In genomic region chr4:101346312-101346561, GRCh38 we compare ENCODE assay signal across 8 cellular contexts. TPM values are rescaled to one million over a fixed set of nuclear protein-coding genes. Genes with fewer than 3 reads are reported as not detected.
DNase-seq lines count a peak whose midpoint lies in the region; ATAC-seq and TF ChIP-seq lines count a peak whose summit lies in the region.

No MANE protein-coding gene starts in this region.

- ATAC-seq in gastroesophageal sphincter (no peak), GM19351 (IDR thresholded peaks at IDR 0.05; ENCODE audit: unreplicated experiment) (no peak)

- peak overlapping the region; percentile 84 for H3K27ac Mint-ChIP-seq in Calu3 (ENCODE audit: unreplicated experiment)

- BruUV-seq in Calu3 (replicated peaks; lab: Mats Ljungman, UMichigan) = no TSS peak

- H3K27me3 Mint-ChIP-seq in Calu3 (ENCODE audit: unreplicated experiment) = no peaks in the 10 kb centered on the region

- TF ChIP-seq POLR2A in gastroesophageal sphincter (IDR thresholded peaks at IDR 0.05) = no peak

- H3K9me3 ChIP-seq in gastroesophageal sphincter = no peaks in the 10 kb centered on the region

- H3K4me1 ChIP-seq in gastroesophageal sphincter = peaks cover 0 to 42% (median 5%) of the 10 kb centered on the region in 3 donors

- peak overlapping the region; percentile 95 for H3K4me3 ChIP-seq in LNCaP clone FGC (ENCODE audit: low read depth, low read length)
- peak overlapping the region; percentile 92 to 98 for H3K4me3 ChIP-seq in gastroesophageal sphincter
- H3K4me3 ChIP-seq in retinal pigment epithelial cell (ENCODE audit: low read length) = peak overlapping the region; percentile 82

- peak overlapping the region; percentile 55 to 99 (median 97) for H3K27ac ChIP-seq in gastroesophageal sphincter

- intact Hi-C loops in Calu3 (cut with micrococcal nuclease; ENCODE audit: unreplicated experiment) = loop anchor here (5.0 kb wide), 1 partner anchor 386 kb away; no protein-coding TSS in a partner anchor

- peaks cover 44% of the 10 kb centered on the region for H3K36me3 Mint-ChIP-seq in Calu3 (ENCODE audit: insufficient read depth, unreplicated experiment)

- peak overlapping the region; percentile 99 for H3K4me3 Mint-ChIP-seq in Calu3 (ENCODE audit: low read depth, unreplicated experiment)

- no peak for TF ChIP-seq EP300 in gastroesophageal sphincter (IDR thresholded peaks at IDR 0.05)

- CTCF ChIA-PET in Calu3 (lab: Charles Lee) = no interaction called here

- H3K36me3 ChIP-seq in gastroesophageal sphincter = no peaks in the 10 kb centered on the region

- 0% methylated on average over 1 of the region's 12 CpGs; no CpG with 5 or more reads in 1 of the 2 donors for WGBS in gastroesophageal sphincter (ENCODE audit: low coverage in 1 of 2), 2 donors

- DNase-seq in Calu3 (no peak), LNCaP clone FGC (ENCODE audit: low read depth) (no peak), activated T-helper 1 cell treated with Interleukin-2 at 50 U/mL for 16 hours (ENCODE audit: low read depth) (peak; percentile 32), retinal pigment epithelial cell (ENCODE audit: low read depth) (no peak), globus pallidus (ENCODE audit: low spot score) (no peak), NCI-H1930 (lab: John Stamatoyannopoulos, UW) (no peak)

- no peaks in the 10 kb centered on the region for H3K9me3 Mint-ChIP-seq in Calu3 (ENCODE audit: low read depth, unreplicated experiment)

- H3K27me3 ChIP-seq in gastroesophageal sphincter = no peaks in the 10 kb centered on the region

- H3K4me1 Mint-ChIP-seq in Calu3 (ENCODE audit: low read depth, unreplicated experiment) = peaks cover 49% of the 10 kb centered on the region

- no peak for TF ChIP-seq CTCF in Calu3 (IDR thresholded peaks at IDR 0.05; ENCODE audit: unreplicated experiment)
- TF ChIP-seq CTCF in LNCaP clone FGC (IDR thresholded peaks at IDR 0.05; ENCODE audit: control insufficient read depth, extremely low read depth, insufficient read depth) = no peak
- no peak for TF ChIP-seq CTCF in gastroesophageal sphincter (IDR thresholded peaks at IDR 0.05)
- no peak for TF ChIP-seq CTCF in retinal pigment epithelial cell (conservative IDR thresholded peaks at IDR 0.05; ENCODE audit: low read depth, low read length)

RNA-seq across cellular contexts. Expression of gene PPP3CA, which starts 1.1 kb away (rescaled TPM):
- total RNA-seq in Calu3 (2022) (33.2 and 33.7 TPM in 2 replicates), gastroesophageal sphincter (10 to 100 TPM; 21.1 to 29.2 (median 24.8) TPM)
